ENCODE assay signal across 9 cellular contexts in genomic region chr2:127386246-127386645, GRCh38. TPM values are rescaled to one million over a fixed set of nuclear protein-coding genes. Genes with fewer than 3 reads are reported as not detected.
DNase-seq lines count a peak whose midpoint lies in the region; ATAC-seq and TF ChIP-seq lines count a peak whose summit lies in the region.
"Had no signal": no experiment of that assay in that cellular context is flagged by ENCODE, and none has a peak within 500 bp of the region (broad histone marks: within the 10 kb centered on the region; RNA-seq: fewer than 3 reads in every experiment).

No MANE protein-coding gene starts in this region.

- H3K4me3 ChIP-seq in WERI-Rb-1 (ENCODE audit: low read depth, low read length): peak overlapping the region; percentile 58
- peak overlapping the region in 1 of 2 donors; percentile 87 for H3K4me3 ChIP-seq in gastroesophageal sphincter

- H3K27me3 ChIP-seq in WERI-Rb-1 (ENCODE audit: insufficient read depth, low read depth, severe bottlenecking): no peaks in the 10 kb centered on the region
- H3K27me3 ChIP-seq in gastroesophageal sphincter: no peaks in the 10 kb centered on the region

- WGBS in gastroesophageal sphincter (ENCODE audit: low coverage in 1 of 2), 2 donors: 51 to 70% methylated on average over 4 of the region's 4 CpGs

- ATAC-seq in gastroesophageal sphincter (no peak), GM21737 (IDR thresholded peaks at IDR 0.05; ENCODE audit: unreplicated experiment) (no peak)
- ATAC-seq in stimulated activated memory B cell treated with anti-CD40 and anti-IgM and Interleukin-4, amounts not matched to agents 10 μg/mL and 1 μg/mL and 100 μg/mL, for 72 hours: no peak

- TF ChIP-seq POLR2A in gastroesophageal sphincter (IDR thresholded peaks at IDR 0.05): no peak

- H3K4me1 Mint-ChIP-seq in T-helper 1 cell treated with Interleukin-12 subunit alpha and Interleukin-12 subunit beta and Interleukin-4 antibody, amounts not matched to agents 30 μg/mL and 1 μg/mL, for 36 hours (ENCODE audit: low read depth): peaks cover 50% of the 10 kb centered on the region
- peaks cover 82% of the 10 kb centered on the region for H3K4me1 Mint-ChIP-seq in stimulated activated memory B cell treated with anti-CD40 and anti-IgM and Interleukin-4, amounts not matched to agents 10 μg/mL and 1 μg/mL and 100 μg/mL, for 72 hours

- no peaks in the 10 kb centered on the region for H3K9me3 Mint-ChIP-seq in T-helper 1 cell treated with Interleukin-12 subunit alpha and Interleukin-12 subunit beta and Interleukin-4 antibody, amounts not matched to agents 30 μg/mL and 1 μg/mL, for 36 hours
- peaks cover 3% of the 10 kb centered on the region for H3K9me3 Mint-ChIP-seq in stimulated activated memory B cell treated with anti-CD40 and anti-IgM and Interleukin-4, amounts not matched to agents 10 μg/mL and 1 μg/mL and 100 μg/mL, for 72 hours

- H3K36me3 Mint-ChIP-seq in T-helper 1 cell treated with Interleukin-12 subunit alpha and Interleukin-12 subunit beta and Interleukin-4 antibody, amounts not matched to agents 30 μg/mL and 1 μg/mL, for 36 hours (ENCODE audit: low read depth): peaks cover 2% of the 10 kb centered on the region
- peaks cover 29% of the 10 kb centered on the region for H3K36me3 Mint-ChIP-seq in stimulated activated memory B cell treated with anti-CD40 and anti-IgM and Interleukin-4, amounts not matched to agents 10 μg/mL and 1 μg/mL and 100 μg/mL, for 72 hours

- no peak overlapping the region for H3K27ac ChIP-seq in WERI-Rb-1
- H3K27ac ChIP-seq in gastroesophageal sphincter: peak overlapping the region in 3 of 4 donors; percentile 100

- H3K27ac Mint-ChIP-seq in T-helper 1 cell treated with Interleukin-12 subunit alpha and Interleukin-12 subunit beta and Interleukin-4 antibody, amounts not matched to agents 30 μg/mL and 1 μg/mL, for 36 hours: peak overlapping the region; percentile 94
- H3K27ac Mint-ChIP-seq in stimulated activated memory B cell treated with anti-CD40 and anti-IgM and Interleukin-4, amounts not matched to agents 10 μg/mL and 1 μg/mL and 100 μg/mL, for 72 hours: peak overlapping the region; percentile 95

- H3K4me3 Mint-ChIP-seq in T-helper 1 cell treated with Interleukin-12 subunit alpha and Interleukin-12 subunit beta and Interleukin-4 antibody, amounts not matched to agents 30 μg/mL and 1 μg/mL, for 36 hours: peak overlapping the region; percentile 93
- peak overlapping the region; percentile 88 for H3K4me3 Mint-ChIP-seq in stimulated activated memory B cell treated with anti-CD40 and anti-IgM and Interleukin-4, amounts not matched to agents 10 μg/mL and 1 μg/mL and 100 μg/mL, for 72 hours

- H3K36me3 ChIP-seq in WERI-Rb-1 (peaks cover 3% of the 10 kb centered on the region), gastroesophageal sphincter (no peaks in the 10 kb centered on the region)

- no peak for DNase-seq in T-helper 1 cell
- DNase-seq in WERI-Rb-1: no peak
- DNase-seq in stimulated activated CD4-positive, alpha-beta T cell treated with anti-CD3 and anti-CD28 coated beads, Interleukin-2, amount 100 ng/mL, for 24 hours: no peak
- no peak for DNase-seq in activated CD4-positive, alpha-beta T cell treated with anti-CD3 and anti-CD28 coated beads, Interleukin-2, amount 50 U/mL, for 4 hours
- DNase-seq: T-helper 9 cell had no signal

- H3K4me1 ChIP-seq in gastroesophageal sphincter: peaks cover 3 to 65% (median 3%) of the 10 kb centered on the region in 3 donors

- TF ChIP-seq EP300 in gastroesophageal sphincter (IDR thresholded peaks at IDR 0.05): no peak

- TF ChIP-seq CTCF in WERI-Rb-1 (IDR thresholded peaks at IDR 0.05; ENCODE audit: low read depth, low read length) (no peak), gastroesophageal sphincter (IDR thresholded peaks at IDR 0.05) (no peak)

- H3K9me3 ChIP-seq in WERI-Rb-1 (ENCODE audit: severe bottlenecking) (no peaks in the 10 kb centered on the region), gastroesophageal sphincter (no peaks in the 10 kb centered on the region)

- H3K27me3 Mint-ChIP-seq in T-helper 1 cell treated with Interleukin-12 subunit alpha and Interleukin-12 subunit beta and Interleukin-4 antibody, amounts not matched to agents 30 μg/mL and 1 μg/mL, for 36 hours (ENCODE audit: low read depth): no peaks in the 10 kb centered on the region
- H3K27me3 Mint-ChIP-seq in stimulated activated memory B cell treated with anti-CD40 and anti-IgM and Interleukin-4, amounts not matched to agents 10 μg/mL and 1 μg/mL and 100 μg/mL, for 72 hours: no peaks in the 10 kb centered on the region

RNA-seq across cellular contexts. Expression of gene MAP3K2, which starts 1.5 kb away (rescaled TPM):
- 10 to 100 TPM; 52.7 to 96.2 (median 54.2) TPM for total RNA-seq in gastroesophageal sphincter

RNA-seq across cellular contexts. Expression of gene PROC, which starts 32.0 kb away (rescaled TPM):
- total RNA-seq in gastroesophageal sphincter: not detected
